Comparison of ENCODE assay signal across 10 cellular contexts in the genomic region with DNA sequence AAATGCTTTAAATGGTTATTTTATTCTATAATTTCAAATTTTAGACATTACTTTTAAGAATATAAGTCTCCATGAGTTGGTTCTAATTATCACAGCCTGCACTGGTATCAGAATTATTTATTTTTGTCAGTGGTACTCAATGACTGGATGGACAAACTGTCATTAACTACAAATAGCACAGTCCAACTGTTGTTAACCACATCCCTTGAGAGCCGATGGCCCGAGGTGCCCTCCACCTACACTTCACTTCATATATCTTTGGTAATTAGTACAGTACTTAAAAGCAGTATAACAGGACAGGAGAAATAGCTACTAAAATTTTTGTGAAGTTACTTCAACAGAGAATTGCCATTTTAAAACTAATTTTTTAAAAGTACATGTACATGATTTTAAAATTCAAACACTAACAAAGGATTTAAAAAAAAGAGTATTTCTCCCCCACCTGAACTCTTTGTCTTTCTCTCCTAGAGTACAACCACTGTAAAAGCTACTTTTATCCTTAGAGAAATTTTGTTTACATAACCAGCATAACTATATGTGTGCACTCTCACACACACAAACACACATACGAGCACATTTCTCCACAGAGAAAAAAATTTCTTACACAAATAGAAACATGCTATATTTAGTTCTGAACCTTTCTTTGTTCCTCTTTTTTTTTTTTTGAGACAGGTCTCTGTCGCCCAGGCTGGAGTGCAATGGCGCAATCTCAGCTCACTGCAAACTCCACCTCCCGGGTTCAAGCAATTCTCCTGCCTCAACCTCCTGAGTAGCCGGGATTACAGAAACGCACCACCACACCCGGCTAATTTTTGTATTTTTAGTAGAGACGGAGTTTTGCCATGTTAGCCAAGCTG.
DNase-seq lines count a peak whose midpoint lies in the region; ATAC-seq and TF ChIP-seq lines count a peak whose summit lies in the region.
"Had no signal": no experiment of that assay in that cellular context is flagged by ENCODE, and none has a peak within 500 bp of the region (broad histone marks: within the 10 kb centered on the region; RNA-seq: fewer than 3 reads in every experiment).

No MANE protein-coding gene starts in this region.

- no peaks in the 10 kb centered on the region for H3K27me3 ChIP-seq in neutrophil
- H3K27me3 ChIP-seq: right lobe of liver had no signal

- no peaks in the 10 kb centered on the region for H3K9me3 ChIP-seq in neutrophil
- H3K9me3 ChIP-seq: A549, right lobe of liver had no signal

- peak; percentile 75 for ATAC-seq in HG02852 (IDR thresholded peaks at IDR 0.05; ENCODE audit: unreplicated experiment)
- ATAC-seq: A549 had no signal

- peaks cover 14% of the 10 kb centered on the region for H3K36me3 ChIP-seq in neutrophil

- peaks cover 30 to 33% of the 10 kb centered on the region in 2 experiments for H3K4me1 ChIP-seq in neutrophil (ENCODE audit: control insufficient read depth in 1 of 2, insufficient read depth in 1 of 2, low read depth in 1 of 2, low read length in 1 of 2)

- TF ChIP-seq CTCF in neutrophil (IDR thresholded peaks at IDR 0.05): no peak

- peak overlapping the region; percentile 63 for H3K27ac ChIP-seq in neutrophil
- H3K27ac ChIP-seq: A549, right lobe of liver had no signal

- DNase-seq in NCI-H2227 treated with DMSO at 0.1 percent for 48 hours (lab: John Stamatoyannopoulos, UW): peak; percentile 27
- no peak for DNase-seq in NCI-H2227 (lab: John Stamatoyannopoulos, UW; ENCODE audit: unreplicated experiment)
- peak; percentile 78 for DNase-seq in NOMO-1 treated with dmso at 0.1 percent for 144 hours (lab: John Stamatoyannopoulos, UW; ENCODE audit: unreplicated experiment)
- DNase-seq in stimulated activated CD4-positive, alpha-beta T cell treated with anti-CD3 and anti-CD28 coated beads, Interleukin-2, amount 100 ng/mL, for 48 hours: no peak
- DNase-seq in GM19240 (ENCODE audit: insufficient read length, low spot score): no peak
- no peak for DNase-seq in medulla oblongata (ENCODE audit: extremely low spot score)
- DNase-seq: right lobe of liver had no signal

- peak overlapping the region; percentile 13 to 26 for H3K4me3 ChIP-seq in neutrophil (ENCODE audit: low read depth in 1 of 2, low read length in 1 of 2)
- H3K4me3 ChIP-seq: A549, right lobe of liver had no signal

Comparison
In these comparisons a context has a peak if more than half of its experiments do, and no peak if none do; other contexts are left out.
1. DNase-seq: peak in NCI-H2227 treated with DMSO at 0.1 percent for 48 hours (single experiment) and NOMO-1 treated with dmso at 0.1 percent for 144 hours (single experiment); none in NCI-H2227 (single experiment), stimulated activated CD4-positive, alpha-beta T cell treated with anti-CD3 and anti-CD28 coated beads, Interleukin-2, amount 100 ng/mL, for 48 hours (0 of 2), GM19240 (single experiment) and medulla oblongata (single experiment).